In the genomic region with DNA sequence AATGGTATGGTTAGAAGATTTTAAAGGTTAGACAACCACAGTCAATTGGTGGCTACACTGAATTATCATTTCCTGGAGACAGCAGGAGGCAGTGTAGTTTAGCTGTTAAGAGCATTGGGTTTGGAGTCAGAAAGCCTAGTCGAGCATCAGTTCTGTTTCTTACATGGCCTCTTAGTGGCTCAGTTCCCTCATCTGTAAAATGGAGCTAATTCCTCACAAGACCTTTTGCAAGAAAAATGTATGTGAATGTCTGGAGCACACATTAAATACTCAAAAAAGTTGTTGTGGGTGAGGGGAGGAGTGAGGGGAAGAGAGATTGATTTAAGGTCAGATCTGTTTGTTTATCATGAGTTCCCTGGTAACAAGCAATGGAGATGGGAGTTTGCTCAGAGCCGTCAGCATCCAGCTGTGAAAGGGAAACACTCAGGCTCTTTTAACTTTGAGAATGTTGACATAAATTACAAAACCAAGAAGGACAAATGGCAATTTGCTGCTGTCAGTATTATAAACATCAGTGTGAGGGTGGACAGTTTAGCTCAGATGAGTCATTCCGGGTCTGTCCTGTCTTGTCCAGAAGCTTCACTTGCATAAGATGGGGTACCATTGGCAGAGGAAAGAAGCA, we compare ENCODE assay signal across 8 cellular contexts.
A peak's percentile ranks its signal among the peaks of the same experiment; 100 is the strongest.
DNase-seq lines count a peak whose midpoint lies in the region; ATAC-seq and TF ChIP-seq lines count a peak whose summit lies in the region.

No MANE protein-coding gene starts in this region.

- H3K9me3 Mint-ChIP-seq in stimulated activated memory B cell treated with anti-CD40 and anti-IgM and Interleukin-4, amounts not matched to agents 10 μg/mL and 1 μg/mL and 100 μg/mL, for 72 hours, result no peaks in the 10 kb centered on the region
- no peaks in the 10 kb centered on the region for H3K9me3 Mint-ChIP-seq in naive thymus-derived CD8-positive, alpha-beta T cell

- H3K4me2 ChIP-seq in HCT116 (ENCODE audit: low read length) (peak overlapping the region; percentile 64; the same call in 1 of the 2 replicates), OCI-LY1 (ENCODE audit: low read length) (no peak overlapping the region)

- CTCF ChIA-PET in HCT116 (lab: Charles Lee), result no interaction called here

- no peaks in the 10 kb centered on the region for H3K36me3 ChIP-seq in HCT116 (ENCODE audit: control insufficient read depth in 1 of 2, insufficient read depth in 2 of 2, low read length in 2 of 2)
- H3K36me3 ChIP-seq in OCI-LY1 (ENCODE audit: insufficient read depth, low read length), result no peaks in the 10 kb centered on the region
- no peaks in the 10 kb centered on the region for H3K36me3 ChIP-seq in HAP-1 (replicated peaks)

- no peak for TF ChIP-seq POLR2A in HCT116 (IDR thresholded peaks at IDR 0.05; ENCODE audit: borderline replicate concordance, extremely low read depth, insufficient read depth, insufficient read length)

- RAD21 ChIA-PET in HCT116 (lab: Charles Lee; ENCODE audit: low non-redundant PET in 1 of 2, low total read pairs in 2 of 2, uncharacterized antibody in 2 of 2, unreplicated experiment in 2 of 2), result no interaction called here

- H3K36me3 Mint-ChIP-seq in stimulated activated memory B cell treated with anti-CD40 and anti-IgM and Interleukin-4, amounts not matched to agents 10 μg/mL and 1 μg/mL and 100 μg/mL, for 72 hours, result no peaks in the 10 kb centered on the region
- H3K36me3 Mint-ChIP-seq in naive thymus-derived CD8-positive, alpha-beta T cell, result peaks cover 0 to 6% (median 0%) of the 10 kb centered on the region in 3 donors

- no peaks in the 10 kb centered on the region for H3K27me3 Mint-ChIP-seq in stimulated activated memory B cell treated with anti-CD40 and anti-IgM and Interleukin-4, amounts not matched to agents 10 μg/mL and 1 μg/mL and 100 μg/mL, for 72 hours
- H3K27me3 Mint-ChIP-seq in naive thymus-derived CD8-positive, alpha-beta T cell, result no peaks in the 10 kb centered on the region

- no peaks in the 10 kb centered on the region for H3K79me2 ChIP-seq in HCT116 (ENCODE audit: insufficient read depth, low read length)
- no peaks in the 10 kb centered on the region for H3K79me2 ChIP-seq in OCI-LY1 (ENCODE audit: insufficient read depth, low read length)

- H3K27ac ChIP-seq in HCT116 (ENCODE audit: low read depth, low read length), result no peak overlapping the region
- no peak overlapping the region for H3K27ac ChIP-seq in OCI-LY1 (ENCODE audit: low read depth, low read length, poor library complexity, severe bottlenecking)

- intact Hi-C loops in HCT116 (cut with micrococcal nuclease), result loop anchor here (10.0 kb wide), 1 partner anchor 179 kb away; no protein-coding TSS in a partner anchor

- H3K9me3 ChIP-seq in HCT116 (ENCODE audit: control insufficient read depth in 1 of 2, insufficient read depth in 1 of 2, low read depth in 1 of 2, low read length in 2 of 2) (no peaks in the 10 kb centered on the region), OCI-LY1 (ENCODE audit: low read length) (no peaks in the 10 kb centered on the region), HAP-1 (no peaks in the 10 kb centered on the region)

- peak; percentile 18 to 41 (median 28); a peak in 4 of 6 replicates for TF ChIP-seq CTCF in HCT116 (IDR thresholded peaks at IDR 0.05 in 2 of 3, conservative IDR thresholded peaks at IDR 0.05 in 1 of 3; ENCODE audit: borderline replicate concordance in 1 of 3, insufficient read depth in 1 of 3, low read depth in 2 of 3, low read length in 2 of 3)
- peak; percentile 27; the same call in 1 of the 2 replicates for TF ChIP-seq CTCF in OCI-LY1 (IDR thresholded peaks at IDR 0.05; ENCODE audit: low read length)
- TF ChIP-seq CTCF in fibroblast of villous mesenchyme (IDR thresholded peaks at IDR 0.05; ENCODE audit: insufficient read depth, low read depth, low read length), result peak; percentile 24

- H3K4me1 Mint-ChIP-seq in stimulated activated memory B cell treated with anti-CD40 and anti-IgM and Interleukin-4, amounts not matched to agents 10 μg/mL and 1 μg/mL and 100 μg/mL, for 72 hours, result no peaks in the 10 kb centered on the region
- H3K4me1 Mint-ChIP-seq in naive thymus-derived CD8-positive, alpha-beta T cell, result peaks cover 0 to 2% (median under 1%) of the 10 kb centered on the region in 4 donors

- H3K9me2 ChIP-seq in HCT116 (ENCODE audit: insufficient read depth), result no peaks in the 10 kb centered on the region
- no peaks in the 10 kb centered on the region for H3K9me2 ChIP-seq in OCI-LY1 (ENCODE audit: low read depth, low read length)

- H3F3A ChIP-seq in OCI-LY1 (ENCODE audit: insufficient read depth, low read length), result no peaks in the 10 kb centered on the region

- ATAC-seq in HCT116 (no peak), GM19455 (IDR thresholded peaks at IDR 0.05; ENCODE audit: unreplicated experiment) (no peak), GM19328 (IDR thresholded peaks at IDR 0.05; ENCODE audit: unreplicated experiment) (no peak)
- ATAC-seq in stimulated activated memory B cell treated with anti-CD40 and anti-IgM and Interleukin-4, amounts not matched to agents 10 μg/mL and 1 μg/mL and 100 μg/mL, for 72 hours, result peak; percentile 17
- no peak for ATAC-seq in naive thymus-derived CD8-positive, alpha-beta T cell

- H3K27ac Mint-ChIP-seq in stimulated activated memory B cell treated with anti-CD40 and anti-IgM and Interleukin-4, amounts not matched to agents 10 μg/mL and 1 μg/mL and 100 μg/mL, for 72 hours, result no peak overlapping the region
- no peak overlapping the region for H3K27ac Mint-ChIP-seq in naive thymus-derived CD8-positive, alpha-beta T cell

- H4K20me1 ChIP-seq in HCT116 (ENCODE audit: insufficient read depth) (no peaks in the 10 kb centered on the region), OCI-LY1 (ENCODE audit: insufficient read depth, low read length) (no peaks in the 10 kb centered on the region)

- BruUV-seq in HCT116 (replicated peaks; lab: Mats Ljungman, UMichigan), result no TSS peak

- H3K4me1 ChIP-seq in HCT116 (ENCODE audit: control insufficient read depth in 1 of 2, insufficient read depth in 2 of 2, low read length in 2 of 2) (peaks cover 21 to 33% of the 10 kb centered on the region in 2 experiments), OCI-LY1 (ENCODE audit: insufficient read depth, low read length, severe bottlenecking) (no peaks in the 10 kb centered on the region), HAP-1 (peaks cover 23% of the 10 kb centered on the region)

- H3K9ac ChIP-seq in HCT116 (ENCODE audit: low read length) (no peak overlapping the region), OCI-LY1 (ENCODE audit: low read length) (no peak overlapping the region)

- H3K27me3 ChIP-seq in HCT116 (ENCODE audit: insufficient read depth, low read length) (peaks cover 67% of the 10 kb centered on the region; the same call in 1 of the 2 replicates), OCI-LY1 (ENCODE audit: insufficient read depth, low read length) (no peaks in the 10 kb centered on the region), HAP-1 (ENCODE audit: low read depth) (no peaks in the 10 kb centered on the region)

- POLR2A ChIA-PET in HCT116 (lab: Charles Lee), result no interaction called here
- POLR2A ChIA-PET in naive thymus-derived CD8-positive, alpha-beta T cell (lab: Charles Lee), result no interaction called here

- in situ Hi-C loops in HAP-1 (cut with MboI; ENCODE audit: low sequenced_read_pairs), result no loop called here

- H2AFZ ChIP-seq in HCT116 (ENCODE audit: low read depth, low read length, poor library complexity, severe bottlenecking), result no peak overlapping the region
- H2AFZ ChIP-seq in OCI-LY1 (ENCODE audit: low read length), result no peak overlapping the region

- H3K4me3 Mint-ChIP-seq in stimulated activated memory B cell treated with anti-CD40 and anti-IgM and Interleukin-4, amounts not matched to agents 10 μg/mL and 1 μg/mL and 100 μg/mL, for 72 hours, result no peak overlapping the region
- no peak overlapping the region for H3K4me3 Mint-ChIP-seq in naive thymus-derived CD8-positive, alpha-beta T cell

- DNase-seq in HCT116 (ENCODE audit: low read depth, low spot score), result no peak
- DNase-seq in fibroblast of villous mesenchyme (ENCODE audit: low read depth), result peak; percentile 93
- DNase-seq in naive thymus-derived CD8-positive, alpha-beta T cell, result no peak
- no peak for DNase-seq in HAP-1 (ENCODE audit: low spot score in 2 of 2)

- peak; percentile 56 for TF ChIP-seq RAD21 in HCT116 (IDR thresholded peaks at IDR 0.05; ENCODE audit: low read depth)

- no peak overlapping the region for H3K4me3 ChIP-seq in HCT116 (replicated peaks in 1 of 2; ENCODE audit: low read depth in 1 of 2, low read length in 2 of 2)
- H3K4me3 ChIP-seq in OCI-LY1 (ENCODE audit: low read depth, low read length, poor library complexity, severe bottlenecking), result no peak overlapping the region
- H3K4me3 ChIP-seq in fibroblast of villous mesenchyme (ENCODE audit: low read depth, low read length), result no peak overlapping the region
- no peak overlapping the region for H3K4me3 ChIP-seq in HAP-1

TF ChIP-seq in HCT116, 20 proteins besides CTCF, POLR2A, EP300 and RAD21 (continues in another document):
- TF ChIP-seq POLR2AphosphoS5 (IDR thresholded peaks at IDR 0.05; ENCODE audit: low read depth, low read length) (no peak), CBX3 (IDR thresholded peaks at IDR 0.05; ENCODE audit: low read depth) (no peak), JUND (IDR thresholded peaks at IDR 0.05) (no peak), FOSL1 (IDR thresholded peaks at IDR 0.05; ENCODE audit: low read depth) (no peak), ELF1 (IDR thresholded peaks at IDR 0.05; ENCODE audit: borderline replicate concordance, low read depth) (no peak), TCF7L2 (IDR thresholded peaks at IDR 0.05; ENCODE audit: borderline replicate concordance, extremely low read depth, insufficient read depth, insufficient read length) (no peak), ZFX (IDR thresholded peaks at IDR 0.05) (no peak)
- TF ChIP-seq, protein P1, sequence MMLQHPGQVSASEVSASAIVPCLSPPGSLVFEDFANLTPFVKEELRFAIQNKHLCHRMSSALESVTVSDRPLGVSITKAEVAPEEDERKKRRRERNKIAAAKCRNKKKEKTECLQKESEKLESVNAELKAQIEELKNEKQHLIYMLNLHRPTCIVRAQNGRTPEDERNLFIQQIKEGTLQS (IDR thresholded peaks at IDR 0.05), result no peak
